8 cellular contexts compared by ENCODE assay signal in genomic region chr1:26472330-26472900, GRCh38. TPM values are rescaled to one million over a fixed set of nuclear protein-coding genes. Genes with fewer than 3 reads are reported as not detected.
DNase-seq lines count a peak whose midpoint lies in the region; ATAC-seq, FAIRE-seq and TF ChIP-seq lines count a peak whose summit lies in the region.

TSS of gene HMGN2 (plus strand) at chr1:26472440. CDS start at chr1:26472613, 173 bp downstream.

- TF ChIP-seq CTCF in kidney (IDR thresholded peaks at IDR 0.05; ENCODE audit: borderline replicate concordance, extremely low read depth, insufficient read depth) = no peak

- H3K4me3 ChIP-seq in kidney (ENCODE audit: low read length in 2 of 2) = peak within 1 kb of the TSS; percentile 88 to 90

- peaks cover 10 to 25% of the 10 kb centered on the region in 2 donors for H3K4me1 ChIP-seq in kidney (ENCODE audit: control insufficient read depth in 1 of 2, insufficient read depth in 1 of 2, low read depth in 1 of 2, low read length in 2 of 2)

- peaks cover 12 to 40% of the 10 kb centered on the region in 2 donors for H3K36me3 ChIP-seq in kidney (ENCODE audit: control insufficient read depth in 1 of 2, insufficient read depth in 2 of 2, low read length in 2 of 2)

- DNase-seq in A172 (ENCODE audit: low spot score) = peak; percentile 77
- peak; percentile 96 for DNase-seq in NCI-H446 (lab: John Stamatoyannopoulos, UW)
- DNase-seq in activated CD4-positive, CD25-positive, alpha-beta regulatory T cell treated with anti-CD3 and anti-CD28 coated beads, Interleukin-2, amount 50 U/mL, for 72 hours = peak; percentile 86
- DNase-seq in cerebellar cortex (ENCODE audit: low spot score) = peak; percentile 93
- peak; percentile 98 for DNase-seq in kidney
- DNase-seq in stimulated activated CD4-positive, alpha-beta T cell treated with anti-CD3 and anti-CD28 coated beads, Interleukin-12 subunit alpha, Interleukin-12 subunit beta, amount 100 ng/mL, for 48 hours (ENCODE audit: low read depth in 2 of 3, low spot score in 1 of 3) = peak; percentile 84 to 87 (median 84)

- peak within 1 kb of the TSS; percentile 60 to 72 for H3K9ac ChIP-seq in kidney (ENCODE audit: low read length in 2 of 2)

- no peaks in the 10 kb centered on the region for H3K9me3 ChIP-seq in kidney (ENCODE audit: control insufficient read depth in 1 of 2, low read length in 2 of 2)

- ATAC-seq in GM18867 (IDR thresholded peaks at IDR 0.05; ENCODE audit: unreplicated experiment) (peak; percentile 48), HG03097 (IDR thresholded peaks at IDR 0.05; ENCODE audit: low FRiP score, unreplicated experiment) (peak; percentile 28)

- H3K27ac ChIP-seq in kidney (ENCODE audit: low read depth in 2 of 2, low read length in 2 of 2) = peak within 1 kb of the TSS; percentile 99

- FAIRE-seq in kidney (lab: Jason Lieb, UNC) = no peak

- intact Hi-C loops in kidney (cut with DNase I) = no loop called here

RNA-seq across cellular contexts. Expression of gene HMGN2, which starts in this region (rescaled TPM):
- total RNA-seq in A172 (2014; rRNA removed; shearing (Covaris generic)) = 470 and 477 TPM in 2 replicates
- total RNA-seq in kidney = 362 TPM
- 413 TPM for polyA plus RNA-seq in kidney (ENCODE audit: insufficient read depth, low read depth, low replicate concordance)

Comparison
In these comparisons a context has a peak if more than half of its experiments do, and no peak if none do; other contexts are left out.
1. Peak in every context shown above with its lines: DNase-seq, ATAC-seq, H3K4me3 ChIP-seq and H3K27ac ChIP-seq.